In the genomic region with DNA sequence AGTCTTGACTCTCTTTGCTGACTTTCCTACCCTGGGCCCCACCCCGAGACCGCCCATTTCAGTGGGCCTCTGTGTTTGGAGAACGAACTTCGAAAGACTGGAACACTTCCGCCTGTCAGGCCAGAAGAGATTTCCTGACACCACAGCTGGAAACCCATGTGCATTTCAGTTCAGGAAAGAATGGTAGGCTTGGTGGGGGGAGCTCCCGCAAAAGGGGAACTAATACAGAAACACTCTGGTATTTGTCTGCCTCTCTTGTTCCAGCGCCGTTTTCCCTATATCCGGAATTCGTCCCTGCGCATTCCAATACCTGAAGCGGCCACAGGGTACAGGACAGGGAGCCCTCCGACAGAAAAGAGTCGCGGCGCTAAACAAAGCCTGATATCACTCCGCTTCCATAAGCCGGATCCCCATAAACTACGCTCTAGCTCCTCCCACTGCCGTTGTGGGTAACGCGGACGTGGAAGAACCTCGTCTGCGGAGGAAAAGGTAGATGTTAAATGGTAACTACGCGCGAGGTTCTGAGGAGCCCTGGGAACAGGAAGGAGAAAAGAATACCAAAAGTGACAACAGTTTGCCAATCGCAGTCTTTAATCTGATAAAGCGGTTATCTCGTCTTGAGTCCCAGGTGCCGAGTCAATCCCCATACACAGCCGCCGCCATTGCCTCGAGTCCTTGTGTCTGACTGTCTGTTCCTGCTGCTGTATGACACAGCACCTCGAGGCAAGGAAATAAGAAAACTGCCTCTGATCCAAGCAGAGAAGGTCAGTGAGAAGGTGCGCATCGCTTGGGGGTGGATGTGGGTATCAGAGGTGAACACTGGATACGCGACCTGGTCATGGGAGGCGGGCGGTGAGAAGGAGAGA, we compare ENCODE assay signal across 8 cellular contexts. TPM values are rescaled to one million over a fixed set of nuclear protein-coding genes. Genes with fewer than 3 reads are reported as not detected.
DNase-seq lines count a peak whose midpoint lies in the region; ATAC-seq and TF ChIP-seq lines count a peak whose summit lies in the region.

ARMCX5 (plus strand) TSS at position 432 of the 866 bp plus-strand sequence. CDS start 2,627 bp downstream, outside the sequence.

- peak; percentile 51 for TF ChIP-seq POLR2A in GM10847 (IDR thresholded peaks at IDR 0.05; ENCODE audit: extremely low read depth, insufficient read length)

- ATAC-seq in HG02642 (IDR thresholded peaks at IDR 0.05; ENCODE audit: poor library complexity, unreplicated experiment) (peak; percentile 92), left ventricle myocardium superior (peak; percentile 99)

- intact Hi-C loops in left ventricle myocardium superior (cut with micrococcal nuclease) (no loop called here), posterior vena cava (cut with DNase I) (no loop called here)

- DNase-seq in NCI-H128 (lab: John Stamatoyannopoulos, UW; ENCODE audit: unreplicated experiment) (peak; percentile 60), SW480 (ENCODE audit: low spot score) (peak; percentile 93), amniotic stem cell (lab: John Stamatoyannopoulos, UW) (peak; percentile 71), left ventricle myocardium superior (peak; percentile 68), posterior vena cava (ENCODE audit: low spot score) (peak; percentile 85), ureter (ENCODE audit: low spot score) (peak; percentile 80)

RNA-seq across cellular contexts. Expression of gene ARMCX5, which starts in this region (rescaled TPM):
- total RNA-seq in left ventricle myocardium superior (2.8 TPM), posterior vena cava (1 to 10 TPM; 8.1 to 9.6 TPM), ureter (19.0 TPM)

Comparison
In these comparisons a context has a peak if more than half of its experiments do, and no peak if none do; other contexts are left out.
1. Peak in every context shown above with its lines: DNase-seq and ATAC-seq.